Comparison of ENCODE assay signal across 11 cellular contexts in the genomic region with DNA sequence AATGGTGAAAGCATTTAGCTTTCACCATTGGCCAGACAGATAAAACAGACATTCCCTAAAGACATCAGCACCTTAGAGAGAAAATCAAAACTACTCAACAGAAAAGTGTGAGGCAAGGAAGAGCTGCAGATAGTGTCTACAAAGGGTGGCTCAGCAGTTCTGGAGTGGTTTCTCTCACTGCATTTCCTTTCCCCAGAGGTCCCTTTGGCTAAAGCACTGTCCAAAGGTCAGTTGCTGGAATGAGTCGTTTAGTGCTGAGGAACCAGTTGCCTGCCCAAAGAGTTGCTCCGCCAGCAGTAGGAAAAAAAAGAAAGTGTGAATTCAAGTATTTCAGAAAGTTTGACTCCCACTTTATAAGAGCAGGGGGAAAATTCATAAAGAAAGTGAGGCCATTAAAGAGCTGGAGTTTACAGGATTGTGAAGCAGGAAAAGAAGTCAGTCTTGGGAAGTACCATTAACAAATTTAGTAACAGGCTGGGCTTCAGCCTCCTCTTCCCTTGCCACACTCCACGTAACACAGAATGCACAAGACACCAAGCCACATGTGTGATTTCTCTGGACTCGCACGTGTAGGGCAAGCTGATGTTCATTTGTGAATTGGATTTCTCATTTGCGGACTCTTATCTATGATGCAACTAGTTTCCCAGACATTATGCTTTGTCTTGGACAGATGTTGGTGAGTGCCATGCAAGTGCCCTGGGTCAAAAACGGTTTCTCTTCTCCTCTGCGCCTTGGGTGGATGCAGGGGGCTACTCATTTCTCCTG.
DNase-seq lines count a peak whose midpoint lies in the region; ATAC-seq and TF ChIP-seq lines count a peak whose summit lies in the region.
"Had no signal": no experiment of that assay in that cellular context is flagged by ENCODE, and none has a peak within 500 bp of the region (broad histone marks: within the 10 kb centered on the region; RNA-seq: fewer than 3 reads in every experiment).

No MANE protein-coding gene starts in this region.

- peak; percentile 44 for DNase-seq in astrocyte of the spinal cord (ENCODE audit: low read depth, low spot score)
- DNase-seq in right lobe of liver, result no peak
- no peak for DNase-seq in GM19240 (ENCODE audit: insufficient read length, low spot score)
- DNase-seq in activated naive CD4-positive, alpha-beta T cell treated with Interleukin-2 at 50 U/mL for 16 hours, result no peak
- no peak for DNase-seq in NCI-H1417 (lab: John Stamatoyannopoulos, UW)
- DNase-seq: cerebellar nuclear complex, NCI-H2029 treated with DMSO at 0.1 percent for 48 hours, T1000 had no signal

- peak overlapping the region; percentile 21; the same call in 1 of the 2 replicates for H3K9ac ChIP-seq in BLaER1

- H3K27ac ChIP-seq in BLaER1 (peak overlapping the region; percentile 47), HEK293 (ENCODE audit: extremely low read depth, low read depth, low read length) (no peak overlapping the region), right lobe of liver (no peak overlapping the region)

- 53% methylated on average over 7 of the region's 8 CpGs for WGBS in right lobe of liver (ENCODE audit: insufficient coverage, low coverage, low lambda C conversion rate, missing lambda C conversion rate)

- H3K4me1 ChIP-seq in BLaER1 (peaks cover 82% of the 10 kb centered on the region), HEK293 (ENCODE audit: control insufficient read depth, insufficient read depth, low read length) (no peaks in the 10 kb centered on the region), right lobe of liver (peaks cover 0 to 9% (median 0%) of the 10 kb centered on the region in 4 donors)

- H3K4me2 ChIP-seq in BLaER1, result peak overlapping the region; percentile 49

- peak; percentile 63 to 89 (median 79) for ATAC-seq in right lobe of liver
- no peak for ATAC-seq in HG02763 (IDR thresholded peaks at IDR 0.05; ENCODE audit: unreplicated experiment)

- H3K9me3 ChIP-seq in BLaER1 (no peaks in the 10 kb centered on the region), HEK293 (ENCODE audit: control insufficient read depth, insufficient read depth, low read depth, low read length) (no peaks in the 10 kb centered on the region), right lobe of liver (no peaks in the 10 kb centered on the region)

- CTCF ChIA-PET in HEK293 (lab: Yijun Ruan, JAX), result no interaction called here

- in situ Hi-C loops in astrocyte of the spinal cord (cut with HindIII; ENCODE audit: low sequenced_read_pairs), result no loop called here

- H3K27me3 ChIP-seq in BLaER1, result no peaks in the 10 kb centered on the region
- no peaks in the 10 kb centered on the region for H3K27me3 ChIP-seq in right lobe of liver

- intact Hi-C loops in right lobe of liver (cut with DNase I), result no loop called here

- no peak for TF ChIP-seq POLR2A in right lobe of liver (IDR thresholded peaks at IDR 0.05)

- peaks cover 86% of the 10 kb centered on the region for H4K20me1 ChIP-seq in BLaER1

- POLR2A ChIA-PET in HEK293 (lab: Yijun Ruan, JAX), result interaction anchor here (0.6 to 0.7 kb wide), 2 partner anchors 149 to 1263 kb away, joined by 3 to 6 read pairs; no protein-coding TSS in a partner anchor

- no peak for TF ChIP-seq CTCF in HEK293 (tag by site-specific recombination; IDR thresholded peaks at IDR 0.05)
- no peak for TF ChIP-seq CTCF in astrocyte of the spinal cord (IDR thresholded peaks at IDR 0.05; ENCODE audit: low read depth, low read length)
- TF ChIP-seq CTCF in right lobe of liver (IDR thresholded peaks at IDR 0.05), result no peak

- H3K36me3 ChIP-seq in BLaER1 (peaks cover 83% of the 10 kb centered on the region), HEK293 (ENCODE audit: control insufficient read depth in 2 of 2, insufficient read depth in 1 of 2, low read length in 2 of 2) (no peaks in the 10 kb centered on the region), right lobe of liver (no peaks in the 10 kb centered on the region)

- H3K4me3 ChIP-seq in BLaER1, result no peak overlapping the region
- no peak overlapping the region for H3K4me3 ChIP-seq in HEK293 (ENCODE audit: low read depth, low read length)
- H3K4me3 ChIP-seq in astrocyte of the spinal cord (ENCODE audit: low read depth, low read length), result no peak overlapping the region
- H3K4me3 ChIP-seq in right lobe of liver, result no peak overlapping the region

TF ChIP-seq in HEK293, 187 proteins besides CTCF, POLR2A, EP300 and RAD21:
- TF ChIP-seq PRDM1 (tag by site-specific recombination; IDR thresholded peaks at IDR 0.05) (0 out of 2 replicates have a peak, but pooled peaks have one; percentile 33), KLF9 (tag by site-specific recombination; IDR thresholded peaks at IDR 0.05; ENCODE audit: low read depth) (no peak)
